22 cellular contexts compared by ENCODE assay signal in genomic region chr10:13959443-13960359, GRCh38.
A peak's percentile ranks its signal among the peaks of the same experiment; 100 is the strongest.
DNase-seq lines count a peak whose midpoint lies in the region; ATAC-seq, FAIRE-seq and TF ChIP-seq lines count a peak whose summit lies in the region.
"Had no signal": no experiment of that assay in that cellular context is flagged by ENCODE, and none has a peak within 500 bp of the region (broad histone marks: within the 10 kb centered on the region; RNA-seq: fewer than 3 reads in every experiment).

No MANE protein-coding gene starts in this region.

- H3K27ac ChIP-seq in breast epithelium = peak overlapping the region; percentile 29 to 36
- peak overlapping the region; percentile 16 for H3K27ac ChIP-seq in muscle layer of duodenum (ENCODE audit: low read length)
- H3K27ac ChIP-seq in thoracic aorta = peak overlapping the region; percentile 13 to 38
- H3K27ac ChIP-seq: BLaER1 treated with 17β-estradiol and CSF1 and Interleukin-3, amounts not matched to agents 10 nM and 100 nM had no signal

- H3K4me1 Mint-ChIP-seq in MCF 10A (ENCODE audit: insufficient read depth, unreplicated experiment) = no peaks in the 10 kb centered on the region
- H3K4me1 Mint-ChIP-seq: immature natural killer cell had no signal

- no peak for TF ChIP-seq POLR2A in breast epithelium (IDR thresholded peaks at IDR 0.05)

- H3K4me3 Mint-ChIP-seq in MCF 10A (ENCODE audit: unreplicated experiment) = no peak overlapping the region
- H3K4me3 Mint-ChIP-seq: immature natural killer cell had no signal

- BruUV-seq in MCF 10A (replicated peaks; lab: Mats Ljungman, UMichigan) = no TSS peak

- H3K9me3 ChIP-seq in breast epithelium (no peaks in the 10 kb centered on the region), muscle layer of duodenum (ENCODE audit: control insufficient read depth in 1 of 2, low read length in 2 of 2) (no peaks in the 10 kb centered on the region), thoracic aorta (no peaks in the 10 kb centered on the region)
- H3K9me3 ChIP-seq: MG63, thyroid gland had no signal

- ATAC-seq in thoracic aorta (ENCODE audit: insufficient number of reproducible peaks, low FRiP score, low read depth) (no peak), GM18517 (IDR thresholded peaks at IDR 0.05; ENCODE audit: unreplicated experiment) (no peak), GM19395 (IDR thresholded peaks at IDR 0.05; ENCODE audit: unreplicated experiment) (no peak)

- H3K4me1 ChIP-seq in breast epithelium = no peaks in the 10 kb centered on the region
- H3K4me1 ChIP-seq in muscle layer of duodenum (ENCODE audit: control insufficient read depth in 1 of 2, insufficient read depth in 2 of 2, low read length in 2 of 2) = peaks cover 3 to 30% of the 10 kb centered on the region in 2 donors
- H3K4me1 ChIP-seq in thoracic aorta (ENCODE audit: control insufficient read depth in 1 of 2, low read depth in 2 of 2) = peaks cover 6 to 38% of the 10 kb centered on the region in 2 donors
- H3K4me1 ChIP-seq: thyroid gland had no signal

- intact Hi-C loops in breast epithelium (cut with DNase I; ENCODE audit: low total_unique reads) (no loop called here), MCF 10A (cut with micrococcal nuclease) (no loop called here)

- POLR2A ChIA-PET in MCF 10A (lab: Yijun Ruan, JAX) = no interaction called here

- no peaks in the 10 kb centered on the region for H3K9me3 Mint-ChIP-seq in MCF 10A (ENCODE audit: unreplicated experiment)
- H3K9me3 Mint-ChIP-seq: immature natural killer cell had no signal

- TF ChIP-seq CTCF in breast epithelium (IDR thresholded peaks at IDR 0.05) (no peak), MCF 10A (IDR thresholded peaks at IDR 0.05; ENCODE audit: unreplicated experiment) (no peak), thoracic aorta (IDR thresholded peaks at IDR 0.05) (no peak)

- no peak overlapping the region for H3K27ac Mint-ChIP-seq in MCF 10A (ENCODE audit: low read depth, unreplicated experiment)
- H3K27ac Mint-ChIP-seq: immature natural killer cell had no signal

- no peaks in the 10 kb centered on the region for H3K36me3 Mint-ChIP-seq in MCF 10A (ENCODE audit: insufficient read depth, unreplicated experiment)
- H3K36me3 Mint-ChIP-seq: immature natural killer cell had no signal

- no peaks in the 10 kb centered on the region for H3K27me3 ChIP-seq in breast epithelium
- no peaks in the 10 kb centered on the region for H3K27me3 ChIP-seq in muscle layer of duodenum (ENCODE audit: low read depth, low read length)
- H3K27me3 ChIP-seq in thoracic aorta (replicated peaks; ENCODE audit: insufficient read depth) = no peaks in the 10 kb centered on the region
- H3K27me3 ChIP-seq: BLaER1 treated with 17β-estradiol and CSF1 and Interleukin-3, amounts not matched to agents 10 nM and 100 nM; MG63; thyroid gland had no signal

- peak overlapping the region in 2 of 3 donors; percentile 22 to 46 for H3K4me3 ChIP-seq in breast epithelium
- H3K4me3 ChIP-seq in muscle layer of duodenum (ENCODE audit: low read depth in 1 of 2, low read length in 2 of 2) = peak overlapping the region; percentile 22 to 36
- peak overlapping the region; percentile 61 for H3K4me3 ChIP-seq in thoracic aorta
- H3K4me3 ChIP-seq: BLaER1 treated with 17β-estradiol and CSF1 and Interleukin-3, amounts not matched to agents 10 nM and 100 nM; MG63; thyroid gland had no signal

- no peaks in the 10 kb centered on the region for H3K27me3 Mint-ChIP-seq in MCF 10A (ENCODE audit: insufficient read depth, unreplicated experiment)

- CTCF ChIA-PET in MCF 10A (lab: Yijun Ruan, JAX) = interaction anchor here (0.6 kb wide), 2 partner anchors 18 to 182 kb away, joined by 3 to 5 read pairs; no protein-coding TSS in a partner anchor

- no peak for DNase-seq in breast epithelium (ENCODE audit: low spot score in 2 of 2)
- DNase-seq in MCF 10A (ENCODE audit: unreplicated experiment) = no peak
- peak; percentile 48 to 86 for DNase-seq in dermis microvascular lymphatic vessel endothelial cell (ENCODE audit: low read depth in 2 of 2)
- no peak for DNase-seq in thoracic aorta (ENCODE audit: low spot score)
- no peak for DNase-seq in HTR-8/SVneo (ENCODE audit: insufficient read length, low spot score)
- DNase-seq: 8988T; activated CD4-positive, alpha-beta T cell treated with anti-CD3 and anti-CD28 coated beads, Interleukin-2, amount 50 U/mL, for 4 hours; activated naive CD4-positive, alpha-beta T cell treated with anti-CD3 and anti-CD28 coated beads, Interleukin-2, amount 50 U/mL, for 16 hours; activated T-cell treated with anti-CD3 and anti-CD28 coated beads, Interleukin-2, amount 50 U/mL, for 1 hour; DMS53; immature natural killer cell; MG63; NCI-H2029; NCI-H524; stimulated activated CD4-positive, alpha-beta T cell treated with anti-CD3 and anti-CD28 coated beads, Interleukin-4, amount 100 ng/mL, for 1 hour; thyroid gland had no signal

- H3K36me3 ChIP-seq in breast epithelium (no peaks in the 10 kb centered on the region), muscle layer of duodenum (ENCODE audit: control insufficient read depth in 1 of 2, insufficient read depth in 2 of 2, low read length in 2 of 2) (no peaks in the 10 kb centered on the region), thoracic aorta (no peaks in the 10 kb centered on the region)
- H3K36me3 ChIP-seq: BLaER1 treated with 17β-estradiol and CSF1 and Interleukin-3, amounts not matched to agents 10 nM and 100 nM; MG63; thyroid gland had no signal

- FAIRE-seq in HTR-8/SVneo (lab: Jason Lieb, UNC) = no peak
- FAIRE-seq: bronchial epithelial cell, GM19239 had no signal

Comparison
In these comparisons a context has a peak if more than half of its experiments do, and no peak if none do; other contexts are left out.
1. DNase-seq: peak in dermis microvascular lymphatic vessel endothelial cell (2 of 2); none in breast epithelium (0 of 2), MCF 10A (single experiment), thoracic aorta (single experiment) and HTR-8/SVneo (single experiment).
2. Peak in every context shown above with its lines, with median percentiles within 50 percentile points of each other: H3K27ac ChIP-seq and H3K4me3 ChIP-seq.